Comparison of ENCODE assay signal across 24 cellular contexts in the genomic region with DNA sequence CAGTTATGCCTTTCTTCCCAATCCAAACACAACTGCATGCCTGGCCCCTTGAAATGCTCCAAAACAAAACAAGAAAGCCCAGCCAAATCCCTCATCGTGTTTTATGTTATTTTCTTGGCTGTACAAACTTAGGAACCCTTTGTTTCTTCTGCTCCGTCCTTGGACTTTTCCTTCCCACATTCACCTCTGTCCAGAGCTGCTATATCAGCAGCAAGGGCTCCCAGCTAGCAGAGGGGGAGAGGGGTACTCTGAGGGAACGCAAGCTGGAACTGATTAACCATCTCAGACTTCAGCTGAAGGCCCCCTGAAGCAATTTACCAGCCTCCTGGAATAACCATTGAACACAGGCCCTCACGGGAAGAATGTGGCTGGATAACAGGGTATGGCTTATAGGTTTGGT.
DNase-seq lines count a peak whose midpoint lies in the region; ATAC-seq, FAIRE-seq and TF ChIP-seq lines count a peak whose summit lies in the region.
"Had no signal": no experiment of that assay in that cellular context is flagged by ENCODE, and none has a peak within 500 bp of the region (broad histone marks: within the 10 kb centered on the region; RNA-seq: fewer than 3 reads in every experiment).

No MANE protein-coding gene starts in this region.

- intact Hi-C loops in ovary (cut with DNase I) (no loop called here), colonic mucosa (cut with DNase I) (no loop called here)

- no peak overlapping the region for H3K9ac ChIP-seq in colonic mucosa (ENCODE audit: low read depth in 2 of 2, low read length in 2 of 2)

- DNase-seq in left kidney (ENCODE audit: low read depth, low spot score) = peak; percentile 72
- peak in 3 of 5 donors; percentile 53 to 59 (median 55) for DNase-seq in ovary
- DNase-seq in NCI-H2107 treated with DMSO at 0.1 percent for 48 hours (lab: John Stamatoyannopoulos, UW; ENCODE audit: unreplicated experiment) = no peak
- no peak for DNase-seq in colonic mucosa
- no peak for DNase-seq in NOMO-1 (lab: John Stamatoyannopoulos, UW; ENCODE audit: unreplicated experiment in 2 of 2)
- DNase-seq: ACHN; BE2C; C1 segment of cervical spinal cord; CD4-positive, CD25-positive, alpha-beta regulatory T cell; CD8-positive, alpha-beta memory T cell; COR-L47; DMS 273 treated with DMSO at 0.1 percent for 48 hours; DMS53; DND-41; EL; HCEC 1CT had no signal

- peaks cover 28% of the 10 kb centered on the region for H3K4me1 ChIP-seq in ovary (ENCODE audit: insufficient read depth)
- H3K4me1 ChIP-seq in colonic mucosa = no peaks in the 10 kb centered on the region
- H3K4me1 ChIP-seq: BE2C had no signal

- TF ChIP-seq CTCF in ovary (IDR thresholded peaks at IDR 0.05) (no peak), colonic mucosa (IDR thresholded peaks at IDR 0.05) (no peak)

- no peak for TF ChIP-seq EP300 in ovary (IDR thresholded peaks at IDR 0.05)

- peak; percentile 87 for FAIRE-seq in endometrium (lab: Jason Lieb, UNC)
- FAIRE-seq: A204.1, GM12878, GM19239, H54 had no signal

- 5 to 12% (median 10%) methylated on average over 4 of the region's 4 CpGs for WGBS in ovary, 3 donors

- no peak for TF ChIP-seq POLR2A in ovary (IDR thresholded peaks at IDR 0.05)

- H3K9me3 ChIP-seq in ovary (no peaks in the 10 kb centered on the region), colonic mucosa (no peaks in the 10 kb centered on the region)

- ATAC-seq in GM18511 (IDR thresholded peaks at IDR 0.05; ENCODE audit: unreplicated experiment) = no peak
- ATAC-seq: GM12878 had no signal

- no peak overlapping the region for H3K4me3 ChIP-seq in ovary
- no peak overlapping the region for H3K4me3 ChIP-seq in colonic mucosa
- H3K4me3 ChIP-seq: GM12878, GM23338 had no signal

- H3K36me3 ChIP-seq in ovary = no peaks in the 10 kb centered on the region
- no peaks in the 10 kb centered on the region for H3K36me3 ChIP-seq in colonic mucosa
- H3K36me3 ChIP-seq: BE2C had no signal

- no peaks in the 10 kb centered on the region for H3K27me3 ChIP-seq in ovary
- H3K27me3 ChIP-seq in colonic mucosa = no peaks in the 10 kb centered on the region
- H3K27me3 ChIP-seq: BE2C had no signal

- peak overlapping the region in 1 of 2 donors; percentile 73 for H3K27ac ChIP-seq in ovary
- no peak overlapping the region for H3K27ac ChIP-seq in colonic mucosa
- H3K27ac ChIP-seq: HL-60 had no signal

Comparison
In these comparisons a context has a peak if more than half of its experiments do, and no peak if none do; other contexts are left out.
1. DNase-seq: peak in left kidney (single experiment) and ovary (3 of 5); none in NCI-H2107 treated with DMSO at 0.1 percent for 48 hours (single experiment), colonic mucosa (single experiment) and NOMO-1 (0 of 2).